Comparison of ENCODE assay signal across 16 cellular contexts in the genomic region with DNA sequence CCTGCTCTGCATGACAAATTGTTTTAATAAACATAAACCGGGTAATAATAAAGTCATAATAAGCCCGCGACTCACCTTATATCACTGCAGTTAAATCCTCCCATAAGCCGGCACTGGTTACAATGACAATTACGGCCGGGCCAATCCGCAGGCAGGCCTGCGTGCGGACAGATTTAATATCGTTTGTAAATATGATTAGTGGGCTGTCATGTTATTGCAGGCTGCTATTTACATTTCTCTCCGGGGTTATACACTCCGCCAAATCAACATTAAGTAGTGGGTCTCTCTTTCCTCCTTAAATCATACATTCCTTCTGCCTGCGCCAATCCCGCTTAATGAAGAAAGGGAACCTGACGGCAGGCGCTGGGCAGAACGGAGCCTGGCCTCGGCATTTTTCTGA. TPM values are rescaled to one million over a fixed set of nuclear protein-coding genes. Genes with fewer than 3 reads are reported as not detected.
"Had no signal": no experiment of that assay in that cellular context is flagged by ENCODE, and none has a peak within 500 bp of the region (broad histone marks: within the 10 kb centered on the region; RNA-seq: fewer than 3 reads in every experiment).

No MANE protein-coding gene starts in this region.

- H3K27ac ChIP-seq: gastroesophageal sphincter, neural progenitor cell, parathyroid adenoma, skin epidermis, thyroid gland had no signal

- ATAC-seq: activated CD8-positive, alpha-beta memory T cell treated with anti-CD3 and anti-CD28 coated beads, Interleukin-2, amount 10 ng/mL, durations not matched to agents 7 days and 5 days; gastroesophageal sphincter had no signal

- H3K4me3 Mint-ChIP-seq: activated CD8-positive, alpha-beta memory T cell treated with anti-CD3 and anti-CD28 coated beads, Interleukin-2, amount 10 ng/mL, durations not matched to agents 7 days and 5 days; activated naive CD8-positive, alpha-beta T cell treated with anti-CD3 and anti-CD28 coated beads for 36 hours had no signal

- H3K9me3 Mint-ChIP-seq: activated naive CD8-positive, alpha-beta T cell treated with anti-CD3 and anti-CD28 coated beads for 36 hours; neural progenitor cell had no signal

- H3K9me3 ChIP-seq: gastroesophageal sphincter, thyroid gland had no signal

- DNase-seq: activated CD8-positive, alpha-beta memory T cell treated with anti-CD3 and anti-CD28 coated beads, Interleukin-2, amount 10 ng/mL, durations not matched to agents 7 days and 5 days; activated gamma-delta T cell treated with Interleukin-2 at 50 U/mL for 16 hours; activated naive CD8-positive, alpha-beta T cell treated with anti-CD3 and anti-CD28 coated beads for 36 hours; activated T-cell treated with anti-CD3 and anti-CD28 coated beads, Interleukin-2, amount 50 U/mL, for 48 hours; dermis blood vessel endothelial cell; hippocampal formation; kidney glomerular epithelial cell; retina; thyroid gland had no signal

- H3K4me3 ChIP-seq: gastroesophageal sphincter, neural progenitor cell, skin epidermis, thyroid gland had no signal

- H3K36me3 Mint-ChIP-seq: activated CD8-positive, alpha-beta memory T cell treated with anti-CD3 and anti-CD28 coated beads, Interleukin-2, amount 10 ng/mL, durations not matched to agents 7 days and 5 days; activated naive CD8-positive, alpha-beta T cell treated with anti-CD3 and anti-CD28 coated beads for 36 hours; neural progenitor cell had no signal

- H3K36me3 ChIP-seq: gastroesophageal sphincter, neural progenitor cell, thyroid gland had no signal

- H3K4me1 ChIP-seq: gastroesophageal sphincter, parathyroid adenoma, thyroid gland had no signal

- H3K27me3 ChIP-seq: gastroesophageal sphincter, thyroid gland had no signal

- H3K4me1 Mint-ChIP-seq: activated CD8-positive, alpha-beta memory T cell treated with anti-CD3 and anti-CD28 coated beads, Interleukin-2, amount 10 ng/mL, durations not matched to agents 7 days and 5 days; activated naive CD8-positive, alpha-beta T cell treated with anti-CD3 and anti-CD28 coated beads for 36 hours had no signal

RNA-seq across cellular contexts. Expression of a gene that starts 51.8 kb away (rescaled TPM):
- total RNA-seq: activated CD8-positive, alpha-beta memory T cell treated with anti-CD3 and anti-CD28 coated beads, Interleukin-2, amount 10 ng/mL, durations not matched to agents 7 days and 5 days; activated naive CD8-positive, alpha-beta T cell treated with anti-CD3 and anti-CD28 coated beads for 36 hours; dermis blood vessel endothelial cell; epithelial cell of proximal tubule; gastroesophageal sphincter; mesenteric fat pad; myocyte had no signal
